16 cellular contexts compared by ENCODE assay signal in the genomic region with DNA sequence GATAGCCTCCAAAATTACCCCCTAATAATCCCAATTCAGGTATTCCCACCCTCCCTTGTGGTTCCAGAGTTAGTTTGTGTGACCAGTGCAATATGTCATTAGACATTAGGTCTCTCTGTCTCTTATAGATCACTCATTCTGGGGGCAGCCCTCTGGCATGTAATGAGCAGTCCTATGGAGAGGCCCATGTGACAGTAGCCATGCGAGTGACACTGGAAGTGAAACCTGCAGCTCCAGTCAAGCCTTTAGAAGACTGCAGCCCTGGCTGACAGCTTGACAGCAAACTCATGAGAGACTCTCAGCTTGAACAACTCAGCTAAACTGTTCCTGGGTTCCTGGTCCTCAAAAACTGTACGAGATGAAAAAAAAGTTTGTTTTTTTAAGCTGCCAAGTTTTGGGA. TPM values are rescaled to one million over a fixed set of nuclear protein-coding genes. Genes with fewer than 3 reads are reported as not detected.
DNase-seq lines count a peak whose midpoint lies in the region; ATAC-seq, FAIRE-seq and TF ChIP-seq lines count a peak whose summit lies in the region.
"Had no signal": no experiment of that assay in that cellular context is flagged by ENCODE, and none has a peak within 500 bp of the region (broad histone marks: within the 10 kb centered on the region; RNA-seq: fewer than 3 reads in every experiment).

No MANE protein-coding gene starts in this region.

- in situ Hi-C loops in GM13976 (cut with MboI; ENCODE audit: low sequenced_read_pairs, unreplicated experiment), result no loop called here

- TF ChIP-seq POLR2A in breast epithelium (IDR thresholded peaks at IDR 0.05), result no peak
- no peak for TF ChIP-seq POLR2A in suprapubic skin (IDR thresholded peaks at IDR 0.05)

- H3K4me2 ChIP-seq in OCI-LY7 (ENCODE audit: low read length), result no peak overlapping the region

- no peak for FAIRE-seq in RCC 7860 (lab: Jason Lieb, UNC)
- FAIRE-seq: colon had no signal

- no peak overlapping the region for H2AFZ ChIP-seq in OCI-LY7 (ENCODE audit: low read length)

- peak; percentile 38 for DNase-seq in GM13976 (ENCODE audit: low spot score)
- peak; percentile 44 for DNase-seq in GM20000 (ENCODE audit: low spot score)
- peak; percentile 16 for DNase-seq in OCI-LY7 (ENCODE audit: low spot score)
- DNase-seq in breast epithelium (ENCODE audit: low spot score in 2 of 2), result no peak
- DNase-seq in suprapubic skin (ENCODE audit: low spot score in 2 of 2), result no peak
- DNase-seq in RCC 7860 (ENCODE audit: low spot score), result no peak
- DNase-seq in epidermal melanocyte (ENCODE audit: insufficient read length, low spot score), result no peak
- DNase-seq: activated naive CD4-positive, alpha-beta T cell treated with anti-CD3 and anti-CD28 coated beads, Interleukin-2, amount 50 U/mL, for 16 hours; gastrocnemius medialis; GDM1; lower lobe of right lung; psoas muscle; uterus had no signal

- TF ChIP-seq CTCF in GM13976 (IDR thresholded peaks at IDR 0.05; ENCODE audit: borderline replicate concordance, control extremely low read depth, extremely low read depth, insufficient read depth, missing control alignments) (no peak), GM20000 (IDR thresholded peaks at IDR 0.05; ENCODE audit: extremely low read depth, missing control alignments) (no peak), OCI-LY7 (conservative IDR thresholded peaks at IDR 0.05; ENCODE audit: low read length) (no peak), breast epithelium (IDR thresholded peaks at IDR 0.05) (no peak), suprapubic skin (IDR thresholded peaks at IDR 0.05) (no peak)

- no peak overlapping the region for H3K4me3 ChIP-seq in OCI-LY7 (ENCODE audit: low read depth, low read length, poor library complexity, severe bottlenecking)
- no peak overlapping the region for H3K4me3 ChIP-seq in breast epithelium
- no peak overlapping the region for H3K4me3 ChIP-seq in suprapubic skin
- H3K4me3 ChIP-seq: gastrocnemius medialis, lower lobe of right lung, psoas muscle, uterus had no signal

- WGBS in suprapubic skin, result 44% methylated on average over 2 of the region's 2 CpGs

- H4K20me1 ChIP-seq in OCI-LY7 (ENCODE audit: insufficient read depth, low read length), result no peaks in the 10 kb centered on the region

- POLR2A ChIA-PET in OCI-LY7 (lab: Charles Lee), result no interaction called here

- H3K79me2 ChIP-seq in OCI-LY7 (ENCODE audit: insufficient read depth, low read depth, low read length), result no peaks in the 10 kb centered on the region

- H3K27ac ChIP-seq in OCI-LY7 (ENCODE audit: low read depth, low read length, poor library complexity, severe bottlenecking), result no peak overlapping the region
- H3K27ac ChIP-seq in breast epithelium, result peak overlapping the region in 1 of 2 donors; percentile 46
- no peak overlapping the region for H3K27ac ChIP-seq in suprapubic skin
- H3K27ac ChIP-seq: gastrocnemius medialis, HL-60, lower lobe of right lung, psoas muscle, uterus had no signal

- intact Hi-C loops in OCI-LY7 (cut with micrococcal nuclease; ENCODE audit: unreplicated experiment), result no loop called here
- intact Hi-C loops in breast epithelium (cut with DNase I; ENCODE audit: low total_unique reads), result no loop called here

- no TSS peak for BruUV-seq in OCI-LY7 (replicated peaks; lab: Mats Ljungman, UMichigan)

- H3K9me2 ChIP-seq in OCI-LY7 (ENCODE audit: insufficient read depth, low read length), result no peaks in the 10 kb centered on the region

- H3K27me3 ChIP-seq in breast epithelium (no peaks in the 10 kb centered on the region), suprapubic skin (no peaks in the 10 kb centered on the region)
- H3K27me3 ChIP-seq: gastrocnemius medialis, uterus had no signal

- CTCF ChIA-PET in OCI-LY7 (lab: Charles Lee; ENCODE audit: unreplicated experiment), result no interaction called here

- ATAC-seq in HG03039 (IDR thresholded peaks at IDR 0.05; ENCODE audit: unreplicated experiment), result peak; percentile 87
- ATAC-seq: gastrocnemius medialis, lower lobe of right lung, psoas muscle had no signal

- H3K4me1 ChIP-seq in OCI-LY7 (ENCODE audit: insufficient read depth, low read length, poor library complexity, severe bottlenecking) (peaks cover 11% of the 10 kb centered on the region), breast epithelium (no peaks in the 10 kb centered on the region), suprapubic skin (peaks cover 21% of the 10 kb centered on the region)
- H3K4me1 ChIP-seq: lower lobe of right lung, psoas muscle, uterus had no signal

- no peak for TF ChIP-seq EP300 in suprapubic skin (IDR thresholded peaks at IDR 0.05)

- no peaks in the 10 kb centered on the region for H3K36me3 ChIP-seq in OCI-LY7 (ENCODE audit: insufficient read depth, low read length)
- H3K36me3 ChIP-seq in breast epithelium, result no peaks in the 10 kb centered on the region
- no peaks in the 10 kb centered on the region for H3K36me3 ChIP-seq in suprapubic skin
- H3K36me3 ChIP-seq: gastrocnemius medialis, lower lobe of right lung, uterus had no signal

- H3K9me3 ChIP-seq in OCI-LY7 (ENCODE audit: low read length), result no peaks in the 10 kb centered on the region
- H3K9me3 ChIP-seq in breast epithelium, result no peaks in the 10 kb centered on the region
- H3K9me3 ChIP-seq in suprapubic skin, result no peaks in the 10 kb centered on the region
- H3K9me3 ChIP-seq: gastrocnemius medialis, lower lobe of right lung, psoas muscle, uterus had no signal

RNA-seq across cellular contexts. Expression of a gene that starts 54.0 kb away (rescaled TPM):
- total RNA-seq in OCI-LY7 (2014; rRNA removed; shearing (Covaris generic)), result not detected in 2 replicates
- total RNA-seq in OCI-LY7 (2022), result not detected in 2 replicates
- total RNA-seq in breast epithelium, result not detected
- total RNA-seq in suprapubic skin, result 1 to 10 TPM in 2 of 4 donors, not detected in 2; 1.1 to 2.0 TPM
- total RNA-seq: lower lobe of right lung had no signal

Comparison
In these comparisons a context has a peak if more than half of its experiments do, and no peak if none do; other contexts are left out.
1. DNase-seq: peak in GM13976 (single experiment), GM20000 (single experiment) and OCI-LY7 (single experiment); none in breast epithelium (0 of 2), suprapubic skin (0 of 2), RCC 7860 (single experiment) and epidermal melanocyte (single experiment).